ENCODE assay signal across 28 cellular contexts in genomic region chr7:89796481-89796880, GRCh38.
"Had no signal": no experiment of that assay in that cellular context is flagged by ENCODE, and none has a peak within 500 bp of the region (broad histone marks: within the 10 kb centered on the region; RNA-seq: fewer than 3 reads in every experiment).

No MANE protein-coding gene starts in this region.

- H3K36me3 ChIP-seq: adrenal gland, ascending aorta, brain microvascular endothelial cell, breast epithelium, cardiac muscle cell had no signal

- H3K9me3 ChIP-seq: adrenal gland, ascending aorta, body of pancreas, breast epithelium had no signal

- H3K4me3 ChIP-seq: adrenal gland, ascending aorta, body of pancreas, breast epithelium, cardiac muscle cell had no signal

- H3K27me3 ChIP-seq: adrenal gland, ascending aorta, body of pancreas, brain microvascular endothelial cell, breast epithelium, cardiac muscle cell had no signal

- H3K4me1 ChIP-seq: adrenal gland, ascending aorta, body of pancreas, breast epithelium had no signal

- DNase-seq: activated effector memory CD4-positive, alpha-beta T cell treated with anti-CD3 and anti-CD28 coated beads, Interleukin-2, amount 50 U/mL, for 16 hours; activated effector memory CD4-positive, alpha-beta T cell treated with Interleukin-2 at 50 U/mL for 16 hours; activated gamma-delta T cell; activated gamma-delta T cell treated with Interleukin-2 at 50 U/mL for 16 hours; activated naive CD4-positive, alpha-beta T cell; activated naive CD4-positive, alpha-beta T cell treated with anti-CD3 and anti-CD28 coated beads for 36 hours; activated naive CD4-positive, alpha-beta T cell treated with anti-CD3 and anti-CD28 coated beads, Interleukin-2, amount 10 ng/mL, durations not matched to agents 7 days and 5 days; activated naive CD4-positive, alpha-beta T cell treated with anti-CD3 and anti-CD28 coated beads, Interleukin-2, amount 50 U/mL, for 16 hours; activated naive CD4-positive, alpha-beta T cell treated with Interleukin-2 at 50 U/mL for 16 hours; activated naive CD8-positive, alpha-beta T cell treated with anti-CD3 and anti-CD28 coated beads for 36 hours; activated naive CD8-positive, alpha-beta T cell treated with anti-CD3 and anti-CD28 coated beads, Interleukin-2, amount 10 ng/mL, durations not matched to agents 7 days and 5 days; activated naive CD8-positive, alpha-beta T cell treated with anti-CD3 and anti-CD28 coated beads, Interleukin-2, amount 50 U/mL, for 24 hours; activated T-cell treated with anti-CD3 and anti-CD28 coated beads, Interleukin-2, amount 50 U/mL, for 4 hours; activated T-cell treated with anti-CD3 and anti-CD28 coated beads, Interleukin-2, amount 50 U/mL, for 48 hours; activated T-cell treated with anti-CD3 and anti-CD28 coated beads, Interleukin-2, amount 50 U/mL, for 72 hours; adrenal gland; amniotic stem cell; amygdala; anterior cingulate cortex; aorta; body of pancreas; brain microvascular endothelial cell; caudate nucleus; central memory CD4-positive, alpha-beta T cell; cerebellar nuclear complex had no signal
